ENCODE assay signal across 8 cellular contexts in genomic region chr9:114372971-114373591, GRCh38. TPM values are rescaled to one million over a fixed set of nuclear protein-coding genes. Genes with fewer than 3 reads are reported as not detected.
DNase-seq lines count a peak whose midpoint lies in the region; ATAC-seq, FAIRE-seq and TF ChIP-seq lines count a peak whose summit lies in the region.

No MANE protein-coding gene starts in this region.

- intact Hi-C loops in adrenal gland (cut with DNase I): no loop called here
- intact Hi-C loops in uterus (cut with DNase I; ENCODE audit: low total_unique reads): no loop called here

- peak; percentile 99 for FAIRE-seq in GM19239 (lab: Jason Lieb, UNC)

- ATAC-seq in HG03280 (IDR thresholded peaks at IDR 0.05; ENCODE audit: unreplicated experiment): peak; percentile 92

- H3K4me1 ChIP-seq in adrenal gland (replicated peaks in 1 of 2) (peaks cover 0 to 17% of the 10 kb centered on the region in 2 donors), neutrophil (ENCODE audit: control insufficient read depth in 1 of 2, insufficient read depth in 1 of 2, low read depth in 1 of 2, low read length in 1 of 2) (peaks cover 95 to 97% of the 10 kb centered on the region in 2 experiments), uterus (peaks cover 5 to 23% of the 10 kb centered on the region in 2 donors)

- peak overlapping the region in 2 of 5 donors; percentile 59 to 78 for H3K27ac ChIP-seq in adrenal gland
- H3K27ac ChIP-seq in neutrophil: peak overlapping the region; percentile 98
- peak overlapping the region; percentile 79 to 80 for H3K27ac ChIP-seq in uterus

- no peaks in the 10 kb centered on the region for H3K27me3 ChIP-seq in adrenal gland
- H3K27me3 ChIP-seq in neutrophil: no peaks in the 10 kb centered on the region
- H3K27me3 ChIP-seq in uterus: no peaks in the 10 kb centered on the region

- H3K36me3 ChIP-seq in adrenal gland (replicated peaks in 1 of 2) (peaks cover 0 to 25% of the 10 kb centered on the region in 2 donors), neutrophil (peaks cover 73% of the 10 kb centered on the region), uterus (no peaks in the 10 kb centered on the region)

- peak; percentile 83 for DNase-seq in GM19239 (ENCODE audit: insufficient read length, low spot score)
- peak; percentile 86 for DNase-seq in T-helper 22 cell (ENCODE audit: low read depth)
- DNase-seq in adrenal gland: peak in 6 of 7 donors; percentile 43 to 78 (median 60)
- DNase-seq in uterus: no peak
- DNase-seq in DMS53 (lab: John Stamatoyannopoulos, UW): no peak
- DNase-seq in NCI-H2227 (lab: John Stamatoyannopoulos, UW; ENCODE audit: unreplicated experiment): no peak

- H3K4me3 ChIP-seq in adrenal gland (no peak overlapping the region), neutrophil (ENCODE audit: low read depth in 1 of 2, low read length in 1 of 2) (peak overlapping the region; percentile 57 to 66), uterus (no peak overlapping the region)

- no peak for TF ChIP-seq CTCF in adrenal gland (IDR thresholded peaks at IDR 0.05)
- peak; percentile 56 for TF ChIP-seq CTCF in neutrophil (IDR thresholded peaks at IDR 0.05)
- TF ChIP-seq CTCF in uterus (IDR thresholded peaks at IDR 0.05): no peak

- no peak for TF ChIP-seq POLR2A in adrenal gland (IDR thresholded peaks at IDR 0.05)
- no peak for TF ChIP-seq POLR2A in uterus (IDR thresholded peaks at IDR 0.05)

- H3K9me3 ChIP-seq in adrenal gland (replicated peaks in 1 of 3) (no peaks in the 10 kb centered on the region), neutrophil (no peaks in the 10 kb centered on the region), uterus (no peaks in the 10 kb centered on the region)

- 50 to 68% (median 58%) methylated on average over 3 to 9 of the region's 9 CpGs for WGBS in adrenal gland, 4 donors

RNA-seq across cellular contexts. Expression of gene AKNA, which starts 14.7 kb away (rescaled TPM):
- total RNA-seq in adrenal gland: 10 to 100 TPM in 6 of 8 donors, 1 to 10 TPM in 2; 7.5 to 20.0 (median 15.9) TPM
- polyA plus RNA-seq in adrenal gland: 10 to 100 TPM in 2 of 3 donors, 1 to 10 TPM in 1; 4.8 to 37.3 (median 20.3) TPM
- total RNA-seq in uterus: 100 to 1,000 TPM in 1 of 4 donors, 10 to 100 TPM in 3; 24.1 to 123 (median 34.3) TPM

RNA-seq across cellular contexts. Expression of gene ORM2, which starts 43.4 kb away (rescaled TPM):
- total RNA-seq in adrenal gland: 1 to 10 TPM in 4 of 8 donors, under 1 TPM in 1, not detected in 3; 0.60 to 6.8 (median 1.8) TPM
- 10 to 100 TPM in 1 of 3 donors, 1 to 10 TPM in 1, under 1 TPM in 1; 0.88 to 16.2 (median 1.3) TPM for polyA plus RNA-seq in adrenal gland
- 1 to 10 TPM in 1 of 4 donors, not detected in 3; 1.2 TPM for total RNA-seq in uterus

RNA-seq across cellular contexts. Expression of gene ORM1, which starts 50.2 kb away (rescaled TPM):
- total RNA-seq in adrenal gland (10 to 100 TPM in 1 of 8 donors, 1 to 10 TPM in 6, not detected in 1; 2.9 to 26.0 (median 4.0) TPM), uterus (1 to 10 TPM in 2 of 4 donors, not detected in 2; 1.9 to 2.4 TPM)
- polyA plus RNA-seq in adrenal gland: 10 to 100 TPM in 2 of 3 donors, 1 to 10 TPM in 1; 3.3 to 24.8 (median 14.3) TPM

Comparison
In these comparisons a context has a peak if more than half of its experiments do, and no peak if none do; other contexts are left out.
1. DNase-seq: peak in GM19239 (single experiment), T-helper 22 cell (single experiment) and adrenal gland (6 of 7); none in uterus (0 of 2), DMS53 (single experiment) and NCI-H2227 (single experiment).
2. H3K4me3 ChIP-seq: peak in neutrophil (2 of 2); none in adrenal gland (0 of 4) and uterus (0 of 2).